In the genomic region with DNA sequence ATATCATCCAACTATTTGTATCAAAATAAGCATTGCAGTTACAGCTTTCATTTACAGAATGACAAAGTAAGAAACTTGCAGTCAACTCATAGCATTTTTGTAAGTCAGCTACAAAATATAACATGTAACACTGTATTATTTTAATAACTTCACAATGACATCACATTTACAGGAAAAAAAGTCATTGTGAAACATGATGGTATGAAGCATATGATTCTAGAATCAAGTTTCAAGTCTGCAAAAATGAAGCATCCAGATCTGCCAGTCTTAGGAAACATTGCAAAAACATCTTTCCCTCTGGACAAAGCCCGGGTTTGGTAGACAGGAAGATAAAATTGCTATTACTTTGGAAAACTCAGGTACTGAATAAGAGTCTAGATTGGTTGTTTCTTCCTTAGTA, we compare ENCODE assay signal across 23 cellular contexts.
DNase-seq lines count a peak whose midpoint lies in the region; TF ChIP-seq lines count a peak whose summit lies in the region.
"Had no signal": no experiment of that assay in that cellular context is flagged by ENCODE, and none has a peak within 500 bp of the region (broad histone marks: within the 10 kb centered on the region; RNA-seq: fewer than 3 reads in every experiment).

No MANE protein-coding gene starts in this region.

- H3K4me1 ChIP-seq in GM23248 (ENCODE audit: insufficient read depth) (peaks cover 30% of the 10 kb centered on the region), suprapubic skin (no peaks in the 10 kb centered on the region)
- H3K4me1 ChIP-seq: Peyer's patch, stomach, transverse colon had no signal

- in situ Hi-C loops in GM23248 (cut with MboI) = no loop called here
- in situ Hi-C loops in brain microvascular endothelial cell (cut with HindIII; ENCODE audit: low pct_ligation_motif_present, low sequenced_read_pairs) = no loop called here

- DNase-seq in GM23248 = peak; percentile 71
- no peak for DNase-seq in brain microvascular endothelial cell
- peak; percentile 46 for DNase-seq in fibroblast of the conjunctiva (ENCODE audit: low read depth)
- no peak for DNase-seq in suprapubic skin (ENCODE audit: low spot score in 2 of 2)
- DNase-seq in NCI-H1417 (lab: John Stamatoyannopoulos, UW) = no peak
- DNase-seq in hypothalamus (lab: John Stamatoyannopoulos, UW) = no peak
- no peak for DNase-seq in T-helper 1 cell
- DNase-seq: activated CD4-positive, alpha-beta T cell treated with anti-CD3 and anti-CD28 coated beads, Interleukin-2, amount 10 ng/mL, durations not matched to agents 7 days and 5 days; activated naive CD8-positive, alpha-beta T cell treated with anti-CD3 and anti-CD28 coated beads, Interleukin-2, amount 50 U/mL, for 24 hours; activated T-cell treated with anti-CD3 and anti-CD28 coated beads, Interleukin-2, amount 50 U/mL, for 48 hours; effector memory CD8-positive, alpha-beta T cell; GOT3; left ventricle myocardium superior; naive thymus-derived CD4-positive, alpha-beta T cell; NCI-H1105; NCI-H2029 treated with DMSO at 0.1 percent for 48 hours; NCI-H2227 treated with DMSO at 0.1 percent for 48 hours; NCI-H69; Peyer's patch; stimulated activated CD4-positive, alpha-beta T cell treated with anti-CD3 and anti-CD28 coated beads, Interleukin-2, amount 100 ng/mL, for 24 hours; stomach; transverse colon had no signal

- no peaks in the 10 kb centered on the region for H3K79me2 ChIP-seq in GM23248 (ENCODE audit: insufficient read depth)

- 86 to 87% methylated on average over 1 of the region's 1 CpG for WGBS in GM23248 (ENCODE audit: low coverage in 1 of 2, low lambda C conversion rate in 2 of 2, missing lambda C conversion rate in 2 of 2), 2 experiments
- 45% methylated on average over 1 of the region's 1 CpG for WGBS in suprapubic skin

- H3K4me2 ChIP-seq in GM23248 (ENCODE audit: unreplicated experiment) = peak overlapping the region; percentile 75

- H3F3A ChIP-seq in GM23248 (ENCODE audit: insufficient read depth) = peaks cover 16% of the 10 kb centered on the region

- TF ChIP-seq CTCF in brain microvascular endothelial cell (IDR thresholded peaks at IDR 0.05; ENCODE audit: low read depth, low read length, missing control alignments) (no peak), suprapubic skin (IDR thresholded peaks at IDR 0.05) (no peak)

- H3K4me3 ChIP-seq in GM23248 = no peak overlapping the region
- H3K4me3 ChIP-seq in brain microvascular endothelial cell (ENCODE audit: low read depth, low read length) = no peak overlapping the region
- H3K4me3 ChIP-seq in suprapubic skin = no peak overlapping the region
- H3K4me3 ChIP-seq: GM12878, Peyer's patch, stomach, transverse colon had no signal

- no peaks in the 10 kb centered on the region for H4K20me1 ChIP-seq in GM23248 (ENCODE audit: insufficient read depth)

- H3K27ac ChIP-seq in GM23248 (peak overlapping the region; percentile 88), brain microvascular endothelial cell (peak overlapping the region; percentile 83), suprapubic skin (peak overlapping the region; percentile 56)
- H3K27ac ChIP-seq: Peyer's patch, stomach, transverse colon had no signal

- no peak for TF ChIP-seq EP300 in suprapubic skin (IDR thresholded peaks at IDR 0.05)

- H3K36me3 ChIP-seq in GM23248 (ENCODE audit: low read depth) (no peaks in the 10 kb centered on the region), brain microvascular endothelial cell (replicated peaks) (no peaks in the 10 kb centered on the region), suprapubic skin (no peaks in the 10 kb centered on the region)
- H3K36me3 ChIP-seq: Peyer's patch, stomach, transverse colon had no signal

- peak overlapping the region; percentile 52 for H3K9ac ChIP-seq in GM23248

- H3K9me2 ChIP-seq in GM23248 (ENCODE audit: insufficient read depth) = no peaks in the 10 kb centered on the region

- H2AFZ ChIP-seq in GM23248 = peak overlapping the region; percentile 53

- no peaks in the 10 kb centered on the region for H3K9me3 ChIP-seq in GM23248 (ENCODE audit: low read depth)
- H3K9me3 ChIP-seq in suprapubic skin = peaks cover 3% of the 10 kb centered on the region
- H3K9me3 ChIP-seq: Peyer's patch, transverse colon had no signal

- TF ChIP-seq POLR2A in suprapubic skin (IDR thresholded peaks at IDR 0.05) = no peak

- no peaks in the 10 kb centered on the region for H3K27me3 ChIP-seq in GM23248 (replicated peaks; ENCODE audit: insufficient read depth)
- H3K27me3 ChIP-seq in brain microvascular endothelial cell (replicated peaks) = no peaks in the 10 kb centered on the region
- H3K27me3 ChIP-seq in suprapubic skin = no peaks in the 10 kb centered on the region
- H3K27me3 ChIP-seq: Peyer's patch, stomach, transverse colon had no signal

Comparison
In these comparisons a context has a peak if more than half of its experiments do, and no peak if none do; other contexts are left out.
1. DNase-seq: peak in GM23248 (single experiment) and fibroblast of the conjunctiva (single experiment); none in brain microvascular endothelial cell (single experiment), suprapubic skin (0 of 2), NCI-H1417 (0 of 3), hypothalamus (0 of 51) and T-helper 1 cell (0 of 5).
2. Peak in every context shown above with its lines, with median percentiles within 50 percentile points of each other: H3K27ac ChIP-seq.